Comparison of ENCODE assay signal across 9 cellular contexts in the genomic region with DNA sequence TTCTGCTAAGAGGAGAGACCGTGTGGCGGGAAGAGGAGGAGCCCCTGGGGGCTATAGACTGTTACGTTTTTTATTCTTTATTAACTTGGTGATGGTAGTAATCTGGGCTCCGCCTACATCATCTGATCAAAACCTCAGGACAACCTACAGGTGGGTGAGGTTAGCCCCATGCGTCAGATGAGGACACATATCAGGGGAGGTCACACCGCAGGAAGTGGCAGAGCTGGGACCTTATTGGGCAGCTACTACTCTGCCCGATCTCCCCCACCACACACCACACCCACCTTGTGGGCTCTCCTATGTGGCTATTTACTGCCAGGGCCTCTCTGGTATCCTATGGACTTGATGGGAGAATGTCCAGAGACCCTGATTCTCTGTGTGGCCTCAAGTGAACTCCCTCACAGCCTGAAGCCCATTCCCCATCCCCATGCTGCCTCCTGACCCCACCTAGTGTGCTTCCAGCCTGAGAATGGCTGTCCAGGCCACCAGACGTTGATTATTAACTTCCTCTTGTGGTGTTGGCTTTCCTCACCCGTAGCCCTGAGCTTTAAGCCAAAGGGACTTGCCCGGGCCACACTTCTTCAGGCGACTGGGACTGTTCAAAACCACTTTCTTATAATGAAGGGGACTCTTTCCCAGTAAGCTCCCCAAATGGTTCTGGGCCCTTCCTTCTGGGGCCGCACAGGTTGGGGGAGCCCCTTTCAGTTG. TPM values are rescaled to one million over a fixed set of nuclear protein-coding genes. Genes with fewer than 3 reads are reported as not detected.
DNase-seq lines count a peak whose midpoint lies in the region; ATAC-seq and TF ChIP-seq lines count a peak whose summit lies in the region.
"Had no signal": no experiment of that assay in that cellular context is flagged by ENCODE, and none has a peak within 500 bp of the region (broad histone marks: within the 10 kb centered on the region; RNA-seq: fewer than 3 reads in every experiment).

No MANE protein-coding gene starts in this region.

- H3K4me3 Mint-ChIP-seq in activated T-cell treated with anti-CD3 and anti-CD28 coated beads, Interleukin-2, amount 50 U/mL, for 24 hours: peak overlapping the region; percentile 48
- H3K4me3 Mint-ChIP-seq in activated naive CD8-positive, alpha-beta T cell treated with anti-CD3 and anti-CD28 coated beads, Interleukin-2, amount 10 ng/mL, durations not matched to agents 7 days and 5 days: peak overlapping the region; percentile 68

- H3K9ac ChIP-seq in smooth muscle cell (ENCODE audit: low read depth): no peak overlapping the region
- H3K9ac ChIP-seq in MM.1S (ENCODE audit: low read length): no peak overlapping the region

- H3F3A ChIP-seq in smooth muscle cell (ENCODE audit: low read depth): no peaks in the 10 kb centered on the region
- no peaks in the 10 kb centered on the region for H3F3A ChIP-seq in MM.1S (ENCODE audit: insufficient read depth, low read length)

- WGBS in smooth muscle cell (ENCODE audit: low lambda C conversion rate): 55% methylated on average over 12 of the region's 12 CpGs

- H3K9me3 Mint-ChIP-seq in activated T-cell treated with anti-CD3 and anti-CD28 coated beads, Interleukin-2, amount 50 U/mL, for 24 hours: no peaks in the 10 kb centered on the region
- H3K9me3 Mint-ChIP-seq in activated naive CD8-positive, alpha-beta T cell treated with anti-CD3 and anti-CD28 coated beads, Interleukin-2, amount 10 ng/mL, durations not matched to agents 7 days and 5 days: no peaks in the 10 kb centered on the region

- H2AFZ ChIP-seq in smooth muscle cell (ENCODE audit: low read depth) (no peak overlapping the region), MM.1S (ENCODE audit: low read length) (no peak overlapping the region)

- no peak overlapping the region for H3K27ac Mint-ChIP-seq in activated T-cell treated with anti-CD3 and anti-CD28 coated beads, Interleukin-2, amount 50 U/mL, for 24 hours
- H3K27ac Mint-ChIP-seq in activated naive CD8-positive, alpha-beta T cell treated with anti-CD3 and anti-CD28 coated beads, Interleukin-2, amount 10 ng/mL, durations not matched to agents 7 days and 5 days: no peak overlapping the region

- H3K4me1 Mint-ChIP-seq in activated T-cell treated with anti-CD3 and anti-CD28 coated beads, Interleukin-2, amount 50 U/mL, for 24 hours (ENCODE audit: low read depth): peaks cover 14% of the 10 kb centered on the region
- H3K4me1 Mint-ChIP-seq in activated naive CD8-positive, alpha-beta T cell treated with anti-CD3 and anti-CD28 coated beads, Interleukin-2, amount 10 ng/mL, durations not matched to agents 7 days and 5 days: peaks cover 11% of the 10 kb centered on the region

- no peak for TF ChIP-seq CTCF in smooth muscle cell (IDR thresholded peaks at IDR 0.05; ENCODE audit: borderline replicate concordance, insufficient read depth, poor library complexity, severe bottlenecking)
- TF ChIP-seq CTCF in MM.1S (IDR thresholded peaks at IDR 0.05; ENCODE audit: low read length): no peak

- H3K4me1 ChIP-seq in smooth muscle cell (ENCODE audit: low read depth) (peaks cover 10% of the 10 kb centered on the region), MM.1S (ENCODE audit: low read length) (peaks cover 20% of the 10 kb centered on the region)

- no peaks in the 10 kb centered on the region for H3K36me3 Mint-ChIP-seq in activated T-cell treated with anti-CD3 and anti-CD28 coated beads, Interleukin-2, amount 50 U/mL, for 24 hours (ENCODE audit: low read depth)
- no peaks in the 10 kb centered on the region for H3K36me3 Mint-ChIP-seq in activated naive CD8-positive, alpha-beta T cell treated with anti-CD3 and anti-CD28 coated beads, Interleukin-2, amount 10 ng/mL, durations not matched to agents 7 days and 5 days

- H3K4me2 ChIP-seq in smooth muscle cell (peak overlapping the region; percentile 89), MM.1S (ENCODE audit: low read depth, low read length) (no peak overlapping the region)

- H3K9me3 ChIP-seq in smooth muscle cell (replicated peaks; ENCODE audit: low read depth) (no peaks in the 10 kb centered on the region), MM.1S (replicated peaks; ENCODE audit: insufficient read depth, low read length) (no peaks in the 10 kb centered on the region)
- H3K9me3 ChIP-seq: neutrophil had no signal

- POLR2A ChIA-PET in activated naive CD8-positive, alpha-beta T cell treated with anti-CD3 and anti-CD28 coated beads, Interleukin-2, amount 10 ng/mL, durations not matched to agents 7 days and 5 days (lab: Charles Lee): no interaction called here

- peak; percentile 64 for ATAC-seq in HG02943 (IDR thresholded peaks at IDR 0.05; ENCODE audit: low read depth, unreplicated experiment)
- peak; percentile 75 for ATAC-seq in activated naive CD8-positive, alpha-beta T cell treated with anti-CD3 and anti-CD28 coated beads, Interleukin-2, amount 10 ng/mL, durations not matched to agents 7 days and 5 days (ENCODE audit: low read depth)
- ATAC-seq in GM21360 (IDR thresholded peaks at IDR 0.05; ENCODE audit: unreplicated experiment): no peak
- no peak for ATAC-seq in HG02973 (IDR thresholded peaks at IDR 0.05; ENCODE audit: unreplicated experiment)

- H3K27me3 Mint-ChIP-seq in activated T-cell treated with anti-CD3 and anti-CD28 coated beads, Interleukin-2, amount 50 U/mL, for 24 hours: peaks cover 80% of the 10 kb centered on the region
- peaks cover 64% of the 10 kb centered on the region for H3K27me3 Mint-ChIP-seq in activated naive CD8-positive, alpha-beta T cell treated with anti-CD3 and anti-CD28 coated beads, Interleukin-2, amount 10 ng/mL, durations not matched to agents 7 days and 5 days

- H3K27ac ChIP-seq in smooth muscle cell (ENCODE audit: low read depth) (no peak overlapping the region), MM.1S (ENCODE audit: low read length) (no peak overlapping the region)
- H3K27ac ChIP-seq: neutrophil had no signal

- H3K4me3 ChIP-seq in smooth muscle cell (peak overlapping the region; percentile 47), MM.1S (ENCODE audit: low read length) (no peak overlapping the region)

- H3K9me2 ChIP-seq in MM.1S (replicated peaks; ENCODE audit: insufficient read depth, low read length): no peaks in the 10 kb centered on the region

- H3K79me2 ChIP-seq in smooth muscle cell (ENCODE audit: low read depth) (no peaks in the 10 kb centered on the region), MM.1S (ENCODE audit: low read length) (no peaks in the 10 kb centered on the region)

- H3K36me3 ChIP-seq in smooth muscle cell (ENCODE audit: low read depth): no peaks in the 10 kb centered on the region
- H3K36me3 ChIP-seq in MM.1S (replicated peaks; ENCODE audit: insufficient read depth, low read length): no peaks in the 10 kb centered on the region
- H3K36me3 ChIP-seq: neutrophil had no signal

- H3K27me3 ChIP-seq in smooth muscle cell (ENCODE audit: low read depth) (peaks cover 95% of the 10 kb centered on the region), MM.1S (replicated peaks; ENCODE audit: insufficient read depth, low read length) (peaks cover 69% of the 10 kb centered on the region)

- no peaks in the 10 kb centered on the region for H4K20me1 ChIP-seq in smooth muscle cell (ENCODE audit: low read depth)
- no peaks in the 10 kb centered on the region for H4K20me1 ChIP-seq in MM.1S (ENCODE audit: insufficient read depth, low read length)

- no peak for DNase-seq in activated T-cell treated with anti-CD3 and anti-CD28 coated beads, Interleukin-2, amount 50 U/mL, for 24 hours
- DNase-seq in activated T-cell treated with anti-CD3 and anti-CD28 coated beads for 4 hours (no peak), smooth muscle cell (lab: John Stamatoyannopoulos, UW; ENCODE audit: unreplicated experiment) (no peak), MM.1S (no peak)
- peak; percentile 57 for DNase-seq in activated naive CD8-positive, alpha-beta T cell treated with anti-CD3 and anti-CD28 coated beads, Interleukin-2, amount 10 ng/mL, durations not matched to agents 7 days and 5 days

RNA-seq across cellular contexts. Expression of a gene that starts 8.2 kb away (rescaled TPM):
- not detected for total RNA-seq in activated naive CD8-positive, alpha-beta T cell treated with anti-CD3 and anti-CD28 coated beads, Interleukin-2, amount 10 ng/mL, durations not matched to agents 7 days and 5 days
- total RNA-seq in smooth muscle cell: not detected in 2 replicates
- not detected in 2 replicates for polyA plus RNA-seq in smooth muscle cell

Comparison
In these comparisons a context has a peak if more than half of its experiments do, and no peak if none do; other contexts are left out.
1. ATAC-seq: peak in HG02943 (single experiment) and activated naive CD8-positive, alpha-beta T cell treated with anti-CD3 and anti-CD28 coated beads, Interleukin-2, amount 10 ng/mL, durations not matched to agents 7 days and 5 days (single experiment); none in GM21360 (single experiment) and HG02973 (single experiment).